Comparison of ENCODE assay signal across 10 cellular contexts in genomic region chr22:19173047-19174035, GRCh38. TPM values are rescaled to one million over a fixed set of nuclear protein-coding genes. Genes with fewer than 3 reads are reported as not detected.
DNase-seq lines count a peak whose midpoint lies in the region; ATAC-seq and TF ChIP-seq lines count a peak whose summit lies in the region.
"Had no signal": no experiment of that assay in that cellular context is flagged by ENCODE, and none has a peak within 500 bp of the region (broad histone marks: within the 10 kb centered on the region; RNA-seq: fewer than 3 reads in every experiment).

No MANE protein-coding gene starts in this region.

- H2AFZ ChIP-seq in GM23248: no peak overlapping the region

- peak overlapping the region; percentile 90 for H3K4me2 ChIP-seq in GM23248 (ENCODE audit: unreplicated experiment)

- no peaks in the 10 kb centered on the region for H3K9me3 ChIP-seq in GM23248 (ENCODE audit: low read depth)

- 69 to 71% methylated on average over 19 of the region's 19 CpGs for WGBS in GM23248 (ENCODE audit: low coverage in 1 of 2, low lambda C conversion rate in 2 of 2, missing lambda C conversion rate in 2 of 2), 2 experiments

- intact Hi-C loops in left colon (cut with DNase I, micrococcal nuclease): no loop called here
- intact Hi-C loops in posterior cingulate gyrus (cut with DNase I): no loop called here

- peaks cover 18% of the 10 kb centered on the region for H3K36me3 Mint-ChIP-seq in activated T-helper 17 cell treated with anti-CD3 and anti-CD28 coated beads, Interleukin-2, amount 50 U/mL, for 72 hours (ENCODE audit: low read depth)

- peak overlapping the region; percentile 94 for H3K4me3 Mint-ChIP-seq in activated T-helper 17 cell treated with anti-CD3 and anti-CD28 coated beads, Interleukin-2, amount 50 U/mL, for 72 hours

- H3K27me3 ChIP-seq in GM23248 (replicated peaks; ENCODE audit: insufficient read depth): peaks cover 12% of the 10 kb centered on the region

- no peaks in the 10 kb centered on the region for H3K36me3 ChIP-seq in GM23248 (ENCODE audit: low read depth)

- H3K9me3 Mint-ChIP-seq in activated T-helper 17 cell treated with anti-CD3 and anti-CD28 coated beads, Interleukin-2, amount 50 U/mL, for 72 hours: no peaks in the 10 kb centered on the region

- H3K4me1 Mint-ChIP-seq in activated T-helper 17 cell treated with anti-CD3 and anti-CD28 coated beads, Interleukin-2, amount 50 U/mL, for 72 hours: peaks cover 16% of the 10 kb centered on the region

- H3K79me2 ChIP-seq in GM23248 (ENCODE audit: insufficient read depth): peaks cover 44% of the 10 kb centered on the region

- in situ Hi-C loops in GM23248 (cut with MboI): no loop called here

- H3K9me2 ChIP-seq in GM23248 (ENCODE audit: insufficient read depth): no peaks in the 10 kb centered on the region

- no peak for DNase-seq in GM23248
- DNase-seq in left colon: peak; percentile 76 to 83
- DNase-seq in inferior parietal cortex (ENCODE audit: extremely low spot score): no peak
- DNase-seq in NOMO-1 treated with dmso at 0.1 percent for 144 hours (lab: John Stamatoyannopoulos, UW; ENCODE audit: unreplicated experiment): no peak
- no peak for DNase-seq in posterior cingulate gyrus
- DNase-seq: left cardiac atrium, NCI-H345 had no signal

- peaks cover 13% of the 10 kb centered on the region for H3K27me3 Mint-ChIP-seq in activated T-helper 17 cell treated with anti-CD3 and anti-CD28 coated beads, Interleukin-2, amount 50 U/mL, for 72 hours

- TF ChIP-seq CTCF in 22Rv1 (IDR thresholded peaks at IDR 0.05): no peak

- H3K27ac Mint-ChIP-seq in activated T-helper 17 cell treated with anti-CD3 and anti-CD28 coated beads, Interleukin-2, amount 50 U/mL, for 72 hours: peak overlapping the region; percentile 96

- H3K9ac ChIP-seq in GM23248: peak overlapping the region; percentile 98

- peak overlapping the region; percentile 85 for H3K4me3 ChIP-seq in GM23248

- no peaks in the 10 kb centered on the region for H3F3A ChIP-seq in GM23248 (ENCODE audit: insufficient read depth)

- peaks cover 20% of the 10 kb centered on the region for H3K4me1 ChIP-seq in GM23248 (ENCODE audit: insufficient read depth)

- H3K27ac ChIP-seq in 22Rv1 (peak overlapping the region; percentile 93), GM23248 (no peak overlapping the region)

- H4K20me1 ChIP-seq in GM23248 (ENCODE audit: insufficient read depth): no peaks in the 10 kb centered on the region

- no peak for ATAC-seq in activated T-helper 17 cell treated with anti-CD3 and anti-CD28 coated beads, Interleukin-2, amount 50 U/mL, for 72 hours (replicated peaks)
- ATAC-seq in left colon (peak; percentile 64), HG03108 (IDR thresholded peaks at IDR 0.05; ENCODE audit: unreplicated experiment) (no peak)
- ATAC-seq: left cardiac atrium had no signal

RNA-seq across cellular contexts. Expression of gene SLC25A1, which starts 5.2 kb away (rescaled TPM):
- total RNA-seq in GM23248 (2014; rRNA removed; shearing (Covaris generic)): 89.9 and 99.5 TPM in 2 replicates
- 113 and 115 TPM in 2 replicates for polyA plus RNA-seq in GM23248 (2016; fragmentation: Nextera tagmentation; extraction: Ambion mirVana)
- 10 to 100 TPM; 33.4 to 47.9 TPM for total RNA-seq in activated T-helper 17 cell treated with anti-CD3 and anti-CD28 coated beads, Interleukin-2, amount 50 U/mL, for 72 hours
- total RNA-seq in left colon: 100 to 1,000 TPM; 137 to 194 TPM

RNA-seq across cellular contexts. Expression of gene GSC2, which starts 23.2 kb away (rescaled TPM):
- not detected in 2 replicates for total RNA-seq in GM23248 (2014; rRNA removed; shearing (Covaris generic))
- not detected in 2 replicates for polyA plus RNA-seq in GM23248 (2016; fragmentation: Nextera tagmentation; extraction: Ambion mirVana)
- total RNA-seq in activated T-helper 17 cell treated with anti-CD3 and anti-CD28 coated beads, Interleukin-2, amount 50 U/mL, for 72 hours: not detected
- total RNA-seq in left colon: not detected
- total RNA-seq: left cardiac atrium had no signal

RNA-seq across cellular contexts. Expression of gene ESS2, which starts 28.9 kb away (rescaled TPM):
- total RNA-seq in GM23248 (2014; rRNA removed; shearing (Covaris generic)): 18.6 and 23.0 TPM in 2 replicates
- 12.3 and 12.6 TPM in 2 replicates for polyA plus RNA-seq in GM23248 (2016; fragmentation: Nextera tagmentation; extraction: Ambion mirVana)
- total RNA-seq in activated T-helper 17 cell treated with anti-CD3 and anti-CD28 coated beads, Interleukin-2, amount 50 U/mL, for 72 hours: 10 to 100 TPM; 13.8 to 20.8 TPM
- total RNA-seq in left colon: 10 to 100 TPM in 1 of 2 donors, 1 to 10 TPM in 1; 9.6 to 10.8 TPM

RNA-seq across cellular contexts. Expression of gene TSSK2, which starts 42.2 kb away (rescaled TPM):
- total RNA-seq in GM23248 (2014; rRNA removed; shearing (Covaris generic)): not detected in 2 replicates
- polyA plus RNA-seq in GM23248 (2016; fragmentation: Nextera tagmentation; extraction: Ambion mirVana): not detected in 2 replicates
- total RNA-seq in activated T-helper 17 cell treated with anti-CD3 and anti-CD28 coated beads, Interleukin-2, amount 50 U/mL, for 72 hours: not detected
- total RNA-seq in left colon: not detected
- total RNA-seq: left cardiac atrium had no signal

RNA-seq across cellular contexts. Expression of gene DGCR2, which starts 51.1 kb away (rescaled TPM):
- 42.7 and 43.6 TPM in 2 replicates for total RNA-seq in GM23248 (2014; rRNA removed; shearing (Covaris generic))
- 25.6 and 27.1 TPM in 2 replicates for polyA plus RNA-seq in GM23248 (2016; fragmentation: Nextera tagmentation; extraction: Ambion mirVana)
- 10 to 100 TPM; 22.6 to 27.3 TPM for total RNA-seq in activated T-helper 17 cell treated with anti-CD3 and anti-CD28 coated beads, Interleukin-2, amount 50 U/mL, for 72 hours
- total RNA-seq in left colon: 100 to 1,000 TPM in 1 of 2 donors, 10 to 100 TPM in 1; 85.8 to 104 TPM

Comparison
In these comparisons a context has a peak if more than half of its experiments do, and no peak if none do; other contexts are left out.
1. DNase-seq: peak in left colon (2 of 2); none in GM23248 (single experiment), inferior parietal cortex (single experiment), NOMO-1 treated with dmso at 0.1 percent for 144 hours (single experiment) and posterior cingulate gyrus (0 of 10).